22 cellular contexts compared by ENCODE assay signal in the genomic region with DNA sequence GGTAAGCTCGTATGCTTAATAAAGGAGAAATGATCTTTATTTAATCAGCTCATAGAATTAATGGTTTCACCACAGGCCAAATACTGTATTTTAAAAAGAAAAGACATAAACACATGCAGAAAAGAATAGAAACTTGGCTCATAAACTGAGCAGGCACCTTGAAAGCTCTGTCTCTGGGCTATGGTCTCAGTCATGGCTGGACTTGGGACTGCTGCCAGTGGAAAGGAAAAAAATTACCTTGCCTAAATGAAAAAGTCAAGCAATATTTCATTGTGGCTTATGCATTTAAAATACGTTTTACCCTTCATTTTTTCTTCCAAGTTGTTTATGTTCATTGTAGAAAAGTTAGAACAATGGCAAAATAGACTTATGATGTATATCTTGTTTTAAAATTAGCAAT.
"Had no signal": no experiment of that assay in that cellular context is flagged by ENCODE, and none has a peak within 500 bp of the region (broad histone marks: within the 10 kb centered on the region; RNA-seq: fewer than 3 reads in every experiment).

No MANE protein-coding gene starts in this region.

- FAIRE-seq: HepG2 had no signal

- H3K27me3 ChIP-seq: SJCRH30 had no signal

- H3K9me3 ChIP-seq: SJCRH30 had no signal

- DNase-seq: IMR-90; Karpas-422; KG1; MM.1S; NCI-H1092 treated with DMSO at 0.1 percent for 48 hours; NCI-H1436; NCI-H187; NCI-H2029 treated with DMSO at 0.1 percent for 48 hours; NCI-H2171 treated with DMSO at 0.1 percent for 48 hours; NCI-H345; NCI-H446 treated with DMSO at 0.1 percent for 48 hours; NCI-H524; NCI-H526 treated with DMSO at 0.1 percent for 48 hours; NCI-H748 treated with DMSO at 0.1 percent for 48 hours; NK-92 treated with Interleukin-12 subunit alpha and Interleukin-12 subunit beta, amount 100 ng/mL, for 24 hours; PC-3; SHP77 treated with DMSO at 0.1 percent for 48 hours; SJCRH30 had no signal

- H3K4me3 ChIP-seq: SJCRH30 had no signal

- H3K27ac ChIP-seq: SJCRH30 had no signal

- ATAC-seq: HepG2, Panc1, PC-3, Right ventricle myocardium inferior, SK-N-SH treated with all-trans-retinoic acid at 6 μM for 48 hours had no signal
